8 cellular contexts compared by ENCODE assay signal in the genomic region with DNA sequence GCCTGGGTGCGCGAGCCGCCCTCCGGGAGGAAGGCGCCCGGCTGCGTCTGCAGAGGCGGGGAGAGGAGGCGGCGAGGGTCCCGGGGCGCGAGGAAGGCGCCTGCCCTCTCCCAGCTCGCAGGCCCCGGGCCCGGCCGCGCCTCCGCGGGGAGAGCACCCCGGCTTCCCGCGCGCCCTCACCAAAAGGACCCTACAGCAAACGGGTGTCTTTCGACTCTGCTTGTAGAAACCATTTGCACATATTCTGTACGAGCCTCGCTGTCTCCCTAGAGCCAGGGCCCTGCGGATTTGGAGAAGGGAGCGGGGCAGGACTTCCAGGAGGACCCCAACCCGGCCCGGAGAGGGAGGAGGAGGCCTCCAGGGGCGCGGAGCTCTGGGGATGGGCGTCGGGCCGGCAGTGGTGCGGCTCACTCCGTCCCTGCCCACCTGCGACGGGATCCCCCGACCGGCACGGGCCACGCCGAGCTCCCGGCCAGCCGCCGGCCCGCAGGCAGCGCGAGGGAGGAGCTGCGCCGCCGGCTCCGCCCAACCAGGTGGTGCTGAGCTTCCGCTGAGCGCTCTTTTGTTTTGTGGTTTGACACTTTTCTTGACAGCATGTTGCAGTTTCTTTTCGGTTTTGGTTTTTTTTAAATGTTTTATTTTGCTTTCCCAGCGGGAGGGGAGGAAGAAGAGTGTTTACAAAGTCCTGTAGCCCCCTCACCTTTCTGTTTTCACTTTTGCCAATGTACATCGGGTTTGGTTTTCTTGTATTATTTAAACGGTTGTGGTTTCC.
A peak's percentile ranks its signal among the peaks of the same experiment; 100 is the strongest.
DNase-seq lines count a peak whose midpoint lies in the region; ATAC-seq, FAIRE-seq and TF ChIP-seq lines count a peak whose summit lies in the region.

No MANE protein-coding gene starts in this region.

- DNase-seq in CD14-positive monocyte (ENCODE audit: low spot score) = no peak
- peak; percentile 89 for DNase-seq in activated CD4-positive, alpha-beta T cell treated with anti-CD3 and anti-CD28 coated beads, Interleukin-2, amount 10 ng/mL, durations not matched to agents 24 days and 14 days
- peak; percentile 1 for DNase-seq in epithelial cell of esophagus (ENCODE audit: low read depth)
- peak in 1 of 6 donors; percentile 72 for DNase-seq in pancreas
- DNase-seq in hippocampal formation (lab: John Stamatoyannopoulos, UW) = no peak

- peak overlapping the region; percentile 82 to 100 for H3K4me3 Mint-ChIP-seq in CD14-positive monocyte
- peak overlapping the region; percentile 82 for H3K4me3 Mint-ChIP-seq in activated CD4-positive, alpha-beta T cell treated with anti-CD3 and anti-CD28 coated beads, Interleukin-2, amount 10 ng/mL, durations not matched to agents 24 days and 14 days

- no peak for FAIRE-seq in pancreas (lab: Jason Lieb, UNC)

- peak overlapping the region; percentile 45 for H3K9ac ChIP-seq in HUES6 (ENCODE audit: low read length)

- H3K4me3 ChIP-seq in HUES6 (ENCODE audit: low read depth, low read length) (peak overlapping the region; percentile 75), epithelial cell of esophagus (ENCODE audit: low read length) (peak overlapping the region; percentile 32), pancreas (peak overlapping the region; percentile 20 to 61 (median 32))

- peaks cover 17% of the 10 kb centered on the region for H3K4me1 ChIP-seq in HUES6 (ENCODE audit: control insufficient read depth, insufficient read depth, low read length)
- H3K4me1 ChIP-seq in pancreas = no peaks in the 10 kb centered on the region

- WGBS in pancreas, 2 donors = 2 to 6% methylated on average over 52 to 63 of the region's 63 CpGs

- peak; percentile 77 for ATAC-seq in GM19351 (IDR thresholded peaks at IDR 0.05; ENCODE audit: unreplicated experiment)
- ATAC-seq in pancreas = peak; percentile 88 to 93 (median 90)
- ATAC-seq in HG03457 (IDR thresholded peaks at IDR 0.05; ENCODE audit: unreplicated experiment) = no peak

- intact Hi-C loops in CD14-positive monocyte (cut with micrococcal nuclease) (no loop called here), pancreas (cut with DNase I) (no loop called here)
- intact Hi-C loops in activated CD4-positive, alpha-beta T cell treated with anti-CD3 and anti-CD28 coated beads, Interleukin-2, amount 10 ng/mL, durations not matched to agents 24 days and 14 days (cut with micrococcal nuclease) = loop anchor here (1.0 to 5.0 kb wide), 5 partner anchors 61 to 199 kb away; a partner anchor contains a TSS

- H3K9me3 Mint-ChIP-seq in CD14-positive monocyte = peaks cover 0 to 2% (median 0%) of the 10 kb centered on the region in 7 donors
- no peaks in the 10 kb centered on the region for H3K9me3 Mint-ChIP-seq in activated CD4-positive, alpha-beta T cell treated with anti-CD3 and anti-CD28 coated beads, Interleukin-2, amount 10 ng/mL, durations not matched to agents 24 days and 14 days

- H3K27me3 ChIP-seq in HUES6 (ENCODE audit: control insufficient read depth, insufficient read depth, low read length) = peaks cover 70% of the 10 kb centered on the region
- H3K27me3 ChIP-seq in pancreas = no peaks in the 10 kb centered on the region

- H3K36me3 Mint-ChIP-seq in CD14-positive monocyte = no peaks in the 10 kb centered on the region
- H3K36me3 Mint-ChIP-seq in activated CD4-positive, alpha-beta T cell treated with anti-CD3 and anti-CD28 coated beads, Interleukin-2, amount 10 ng/mL, durations not matched to agents 24 days and 14 days (ENCODE audit: low read depth) = peaks cover 2% of the 10 kb centered on the region

- no peaks in the 10 kb centered on the region for H3K9me3 ChIP-seq in HUES6 (ENCODE audit: control insufficient read depth, insufficient read depth, low read depth, low read length)
- H3K9me3 ChIP-seq in pancreas = no peaks in the 10 kb centered on the region

- H3K27ac ChIP-seq in HUES6 (ENCODE audit: low read depth, low read length) (no peak overlapping the region), pancreas (no peak overlapping the region)

- H3K4me1 Mint-ChIP-seq in CD14-positive monocyte = peaks cover 32% of the 10 kb centered on the region
- H3K4me1 Mint-ChIP-seq in activated CD4-positive, alpha-beta T cell treated with anti-CD3 and anti-CD28 coated beads, Interleukin-2, amount 10 ng/mL, durations not matched to agents 24 days and 14 days = peaks cover 31% of the 10 kb centered on the region

- peaks cover 24 to 31% (median 25%) of the 10 kb centered on the region in 3 donors for H3K27me3 Mint-ChIP-seq in CD14-positive monocyte (ENCODE audit: low read depth in 3 of 3)
- H3K27me3 Mint-ChIP-seq in activated CD4-positive, alpha-beta T cell treated with anti-CD3 and anti-CD28 coated beads, Interleukin-2, amount 10 ng/mL, durations not matched to agents 24 days and 14 days = peaks cover 9% of the 10 kb centered on the region

- H3K36me3 ChIP-seq in HUES6 (ENCODE audit: control insufficient read depth, insufficient read depth, low read length) (no peaks in the 10 kb centered on the region), pancreas (no peaks in the 10 kb centered on the region)

- no peak for TF ChIP-seq CTCF in CD14-positive monocyte (IDR thresholded peaks at IDR 0.05)
- TF ChIP-seq CTCF in epithelial cell of esophagus (IDR thresholded peaks at IDR 0.05; ENCODE audit: insufficient read depth, low read depth, low read length, missing control alignments) = no peak
- no peak for TF ChIP-seq CTCF in pancreas (IDR thresholded peaks at IDR 0.05)

- peak overlapping the region in 1 of 7 donors; percentile 15 for H3K27ac Mint-ChIP-seq in CD14-positive monocyte
- peak overlapping the region; percentile 91 for H3K27ac Mint-ChIP-seq in activated CD4-positive, alpha-beta T cell treated with anti-CD3 and anti-CD28 coated beads, Interleukin-2, amount 10 ng/mL, durations not matched to agents 24 days and 14 days

Comparison
In these comparisons a context has a peak if more than half of its experiments do, and no peak if none do; other contexts are left out.
1. DNase-seq: peak in activated CD4-positive, alpha-beta T cell treated with anti-CD3 and anti-CD28 coated beads, Interleukin-2, amount 10 ng/mL, durations not matched to agents 24 days and 14 days (single experiment) and epithelial cell of esophagus (single experiment); none in CD14-positive monocyte (single experiment) and hippocampal formation (0 of 2).
2. Peak in every context shown above with its lines, with median percentiles within 50 percentile points of each other: H3K4me3 ChIP-seq.